Comparison of ENCODE assay signal across 10 cellular contexts in genomic region chr3:52877085-52877484, GRCh38. TPM values are rescaled to one million over a fixed set of nuclear protein-coding genes. Genes with fewer than 3 reads are reported as not detected.
"Had no signal": no experiment of that assay in that cellular context is flagged by ENCODE, and none has a peak within 500 bp of the region (broad histone marks: within the 10 kb centered on the region; RNA-seq: fewer than 3 reads in every experiment).

No MANE protein-coding gene starts in this region.

- H3K4me3 ChIP-seq: GM23338, HAP-1 had no signal

- DNase-seq: H7, HFFc6, KBM-7 had no signal

- H3K4me2 ChIP-seq: GM23338 had no signal

- H3K4me1 ChIP-seq: HAP-1 had no signal

- ATAC-seq: GM23338, HCT116, HepG2 had no signal

- H2AFZ ChIP-seq: GM23338 had no signal

- H3K36me3 ChIP-seq: HAP-1 had no signal

- H3K9me3 ChIP-seq: HAP-1 had no signal

- FAIRE-seq: H1, HepG2 had no signal

RNA-seq across cellular contexts. Expression of gene MUSTN1, which starts 42.3 kb away (rescaled TPM):
- total RNA-seq: HT-29 had no signal
- polyA plus RNA-seq: IgD-negative memory B cell had no signal

RNA-seq across cellular contexts. Expression of gene ITIH4, which starts 46.6 kb away (rescaled TPM):
- total RNA-seq: HT-29 had no signal
- polyA plus RNA-seq: IgD-negative memory B cell had no signal
